17 cellular contexts compared by ENCODE assay signal in the genomic region with DNA sequence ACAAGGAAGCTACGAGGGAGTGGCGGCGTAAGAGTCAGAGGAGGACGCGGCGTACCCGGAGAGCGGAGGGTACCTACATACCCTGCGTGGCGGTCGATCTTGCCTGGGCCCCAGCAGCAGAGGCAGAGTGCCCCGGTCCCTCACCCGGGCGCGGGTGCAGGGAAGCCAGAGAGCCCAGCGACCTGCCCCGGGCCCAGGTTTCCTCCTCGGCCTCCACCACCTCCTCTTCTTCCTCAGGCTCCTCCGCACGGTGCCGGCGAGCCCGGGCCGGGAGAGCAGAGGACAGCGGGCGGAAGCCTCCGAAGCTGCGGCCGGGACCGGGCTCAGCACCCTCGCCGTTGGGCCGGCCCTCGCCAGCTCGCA. TPM values are rescaled to one million over a fixed set of nuclear protein-coding genes. Genes with fewer than 3 reads are reported as not detected.
DNase-seq lines count a peak whose midpoint lies in the region; ATAC-seq and TF ChIP-seq lines count a peak whose summit lies in the region.
"Had no signal": no experiment of that assay in that cellular context is flagged by ENCODE, and none has a peak within 500 bp of the region (broad histone marks: within the 10 kb centered on the region; RNA-seq: fewer than 3 reads in every experiment).

No MANE protein-coding gene starts in this region.

- H3K36me3 ChIP-seq in esophagus muscularis mucosa, result peaks cover 32 to 64% (median 48%) of the 10 kb centered on the region in 4 donors
- peaks cover 22% of the 10 kb centered on the region for H3K36me3 ChIP-seq in osteoblast (ENCODE audit: insufficient read depth, low read length)

- H3K9me3 ChIP-seq in esophagus muscularis mucosa (no peaks in the 10 kb centered on the region), osteoblast (ENCODE audit: low read depth, low read length) (no peaks in the 10 kb centered on the region)

- H3K27ac ChIP-seq in esophagus muscularis mucosa (replicated peaks in 1 of 4) (peak overlapping the region; percentile 28 to 70 (median 38)), osteoblast (ENCODE audit: low read depth, low read length) (no peak overlapping the region)
- H3K27ac ChIP-seq: GM23248 had no signal

- H3K79me2 ChIP-seq in osteoblast (ENCODE audit: insufficient read depth, low read length), result no peaks in the 10 kb centered on the region

- ATAC-seq in GM21528 (IDR thresholded peaks at IDR 0.05; ENCODE audit: low FRiP score, unreplicated experiment), result no peak

- H3K4me3 ChIP-seq in esophagus muscularis mucosa (no peak overlapping the region), osteoblast (ENCODE audit: insufficient read depth, low read length) (no peak overlapping the region)
- H3K4me3 ChIP-seq: GM12878, GM23248 had no signal

- H3K27me3 ChIP-seq in esophagus muscularis mucosa, result no peaks in the 10 kb centered on the region
- no peaks in the 10 kb centered on the region for H3K27me3 ChIP-seq in osteoblast (ENCODE audit: insufficient read depth, low read length)
- H3K27me3 ChIP-seq: dorsolateral prefrontal cortex had no signal

- H4K20me1 ChIP-seq in osteoblast (ENCODE audit: insufficient read depth, low read length), result peaks cover 15% of the 10 kb centered on the region

- peaks cover 15 to 71% (median 58%) of the 10 kb centered on the region in 4 donors for H3K4me1 ChIP-seq in esophagus muscularis mucosa
- H3K4me1 ChIP-seq in osteoblast (ENCODE audit: insufficient read depth, low read length), result peaks cover 8% of the 10 kb centered on the region

- WGBS in esophagus muscularis mucosa, result 91% methylated on average over 23 of the region's 35 CpGs

- intact Hi-C loops in esophagus muscularis mucosa (cut with DNase I), result loop anchor here (1.0 to 10.0 kb wide), 4 partner anchors 13 to 173 kb away; partner anchors contain the start of genes ARHGEF40 and HNRNPC

- TF ChIP-seq CTCF in esophagus muscularis mucosa (IDR thresholded peaks at IDR 0.05), result no peak
- no peak for TF ChIP-seq CTCF in osteoblast (IDR thresholded peaks at IDR 0.05; ENCODE audit: extremely low read depth, low read depth, low read length)

- no peak overlapping the region for H2AFZ ChIP-seq in osteoblast (ENCODE audit: low read length)
- H2AFZ ChIP-seq: GM23248 had no signal

- no peak overlapping the region for H3K4me2 ChIP-seq in osteoblast (ENCODE audit: insufficient read depth, low read length)

- TF ChIP-seq POLR2A in esophagus muscularis mucosa (IDR thresholded peaks at IDR 0.05; ENCODE audit: low read depth), result no peak

- TF ChIP-seq EP300 in esophagus muscularis mucosa (IDR thresholded peaks at IDR 0.05), result no peak

- DNase-seq in 8988T, result peak; percentile 26
- peak; percentile 35 for DNase-seq in HuH-7.5 (ENCODE audit: low spot score)
- DNase-seq in esophagus muscularis mucosa (ENCODE audit: extremely low spot score), result no peak
- DNase-seq in osteoblast (ENCODE audit: insufficient read length, low spot score, missing footprints), result peak; percentile 71
- DNase-seq in NCI-H1092 treated with DMSO at 0.1 percent for 48 hours (lab: John Stamatoyannopoulos, UW), result no peak
- DNase-seq in Ammon's horn (ENCODE audit: low spot score), result no peak
- no peak for DNase-seq in middle frontal gyrus (ENCODE audit: extremely low spot score, low spot score)
- DNase-seq: GF-D8, NCI-H226 had no signal

RNA-seq across cellular contexts. Expression of gene ZNF219, which starts 6.7 kb away (rescaled TPM):
- total RNA-seq in esophagus muscularis mucosa (100 to 1,000 TPM in 2 of 4 donors, 10 to 100 TPM in 2; 64.4 to 116 (median 94.3) TPM), osteoblast (8.3 and 9.4 TPM in 2 replicates)

RNA-seq across cellular contexts. Expression of gene TMEM253, which starts 9.1 kb away (rescaled TPM):
- total RNA-seq in esophagus muscularis mucosa (under 1 TPM in 1 of 4 donors, not detected in 3; 0.23 TPM), osteoblast (not detected in 2 replicates)
- total RNA-seq: epithelial cell of proximal tubule; GM12878; naive thymus-derived CD8-positive, alpha-beta T cell; T-helper 1 cell treated with Interleukin-12 subunit alpha and Interleukin-12 subunit beta and Interleukin-4 antibody, amounts not matched to agents 30 ng/mL and 1 ng/mL, for 36 hours had no signal

RNA-seq across cellular contexts. Expression of gene ARHGEF40, which starts 21.7 kb away (rescaled TPM):
- 10 to 100 TPM; 19.4 to 47.3 (median 27.0) TPM for total RNA-seq in esophagus muscularis mucosa
- total RNA-seq in osteoblast, result 33.3 and 35.4 TPM in 2 replicates
- total RNA-seq: T-helper 1 cell treated with Interleukin-12 subunit alpha and Interleukin-12 subunit beta and Interleukin-4 antibody, amounts not matched to agents 30 ng/mL and 1 ng/mL, for 36 hours had no signal

RNA-seq across cellular contexts. Expression of gene RNASE8, which starts 34.1 kb away (rescaled TPM):
- total RNA-seq in esophagus muscularis mucosa, result not detected
- not detected in 2 replicates for total RNA-seq in osteoblast
- total RNA-seq: dorsolateral prefrontal cortex; epithelial cell of proximal tubule; GM12878; GM23248; mesenteric fat pad; naive thymus-derived CD8-positive, alpha-beta T cell; T-helper 1 cell treated with Interleukin-12 subunit alpha and Interleukin-12 subunit beta and Interleukin-4 antibody, amounts not matched to agents 30 ng/mL and 1 ng/mL, for 36 hours had no signal

RNA-seq across cellular contexts. Expression of gene RNASE7, which starts 49.6 kb away (rescaled TPM):
- total RNA-seq in esophagus muscularis mucosa (not detected), osteoblast (not detected in 2 replicates)
- total RNA-seq: GM12878; GM23248; naive thymus-derived CD8-positive, alpha-beta T cell; T-helper 1 cell treated with Interleukin-12 subunit alpha and Interleukin-12 subunit beta and Interleukin-4 antibody, amounts not matched to agents 30 ng/mL and 1 ng/mL, for 36 hours had no signal

Comparison
In these comparisons a context has a peak if more than half of its experiments do, and no peak if none do; other contexts are left out.
1. DNase-seq: peak in 8988T (single experiment), HuH-7.5 (single experiment) and osteoblast (single experiment); none in esophagus muscularis mucosa (single experiment), NCI-H1092 treated with DMSO at 0.1 percent for 48 hours (single experiment), Ammon's horn (single experiment) and middle frontal gyrus (single experiment).